In genomic region chr1:240562779-240563178, GRCh38 we compare ENCODE assay signal across 1 cellular context.
TF ChIP-seq lines count a peak whose summit lies in the region.

No MANE protein-coding gene starts in this region.

TF ChIP-seq in HEK293, 187 proteins besides CTCF, POLR2A, EP300 and RAD21 (continued from another document and continues in another):
- TF ChIP-seq ZNF626 (tag by site-specific recombination; IDR thresholded peaks at IDR 0.05) (no peak), ZBTB11 (tag by site-specific recombination; conservative IDR thresholded peaks at IDR 0.05; ENCODE audit: low read depth) (no peak), ZNF629 (tag by site-specific recombination; IDR thresholded peaks at IDR 0.05) (no peak), ZBTB48 (tag by site-specific recombination; IDR thresholded peaks at IDR 0.05) (peak; percentile 70), ZNF2 (tag by site-specific recombination; IDR thresholded peaks at IDR 0.05) (0 out of 2 replicates have a peak, but pooled peaks have one; percentile 59), ZNF138 (tag by site-specific recombination; IDR thresholded peaks at IDR 0.05; ENCODE audit: borderline replicate concordance) (no peak), ZBTB7A (tag by site-specific recombination; IDR thresholded peaks at IDR 0.05; ENCODE audit: low read depth) (no peak), ZEB2 (tag by site-specific recombination; IDR thresholded peaks at IDR 0.05) (no peak), RBAK (tag by site-specific recombination; IDR thresholded peaks at IDR 0.05) (no peak), ZFP3 (tag by site-specific recombination; IDR thresholded peaks at IDR 0.05; ENCODE audit: low read depth) (no peak; the same call in 1 of the 2 replicates), ZNF324 (tag by site-specific recombination; IDR thresholded peaks at IDR 0.05) (peak; percentile 18; the same call in 1 of the 2 replicates), ZBTB44 (tag by site-specific recombination; IDR thresholded peaks at IDR 0.05) (no peak), ZNF561 (tag by site-specific recombination; IDR thresholded peaks at IDR 0.05; ENCODE audit: borderline replicate concordance) (no peak), ZBTB8A (tag by site-specific recombination; IDR thresholded peaks at IDR 0.05) (no peak), ZNF423 (tag by site-specific recombination; IDR thresholded peaks at IDR 0.05) (no peak; the same call in 1 of the 2 replicates), ZNF488 (tag by site-specific recombination; IDR thresholded peaks at IDR 0.05) (peak; percentile 73), ZNF785 (tag by site-specific recombination; IDR thresholded peaks at IDR 0.05) (no peak; the same call in none of the 2 replicates), ZNF133 (tag by site-specific recombination; IDR thresholded peaks at IDR 0.05) (peak; percentile 64; the same call in 1 of the 2 replicates), WT1 (tag by site-specific recombination; IDR thresholded peaks at IDR 0.05) (no peak), ZBTB49 (tag by site-specific recombination; IDR thresholded peaks at IDR 0.05; ENCODE audit: low read depth) (no peak), ZNF518A (tag by site-specific recombination; conservative IDR thresholded peaks at IDR 0.05; ENCODE audit: low read depth) (no peak), ZNF433 (tag by site-specific recombination; IDR thresholded peaks at IDR 0.05; ENCODE audit: low read depth) (no peak), ZNF404 (tag by site-specific recombination; IDR thresholded peaks at IDR 0.05) (no peak), ZNF600 (tag by site-specific recombination; IDR thresholded peaks at IDR 0.05) (no peak), ZNF174 (tag by site-specific recombination; IDR thresholded peaks at IDR 0.05) (no peak), ELK4 (IDR thresholded peaks at IDR 0.05; ENCODE audit: borderline replicate concordance, low read depth, low read length) (no peak), ZNF155 (tag by site-specific recombination; IDR thresholded peaks at IDR 0.05) (no peak; the same call in 1 of the 2 replicates), HIC1 (tag by site-specific recombination; IDR thresholded peaks at IDR 0.05) (no peak), ZNF580 (tag by site-specific recombination; IDR thresholded peaks at IDR 0.05) (peak; percentile 65), REST (tag by site-specific recombination; IDR thresholded peaks at IDR 0.05) (no peak), ZNF157 (tag by site-specific recombination; IDR thresholded peaks at IDR 0.05) (peak; percentile 67), ZNF776 (tag by site-specific recombination; IDR thresholded peaks at IDR 0.05; ENCODE audit: borderline replicate concordance) (no peak), ZNF777 (tag by site-specific recombination; IDR thresholded peaks at IDR 0.05; ENCODE audit: borderline replicate concordance) (no peak)
